In the genomic region with DNA sequence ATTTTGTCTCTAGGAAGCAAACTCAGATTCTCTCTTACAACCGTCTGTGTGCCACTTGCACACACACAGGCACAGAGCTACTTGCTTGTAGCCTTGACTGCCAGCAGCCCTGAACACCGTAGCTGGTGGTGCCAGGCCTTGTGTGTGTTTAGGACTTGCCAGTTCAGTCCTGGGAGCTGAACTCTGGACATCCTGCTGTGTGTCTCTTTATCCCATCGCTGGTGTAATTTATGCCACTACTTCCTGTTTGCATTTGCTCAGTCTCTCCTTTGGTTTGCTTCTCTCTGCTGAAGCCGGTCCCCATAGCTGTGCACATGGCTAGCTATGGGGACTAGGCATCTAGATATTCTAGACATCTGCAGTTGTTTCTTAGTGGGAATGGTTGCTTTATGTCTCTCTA, we compare ENCODE assay signal across 9 cellular contexts. TPM values are rescaled to one million over a fixed set of nuclear protein-coding genes. Genes with fewer than 3 reads are reported as not detected.
DNase-seq lines count a peak whose midpoint lies in the region; ATAC-seq, FAIRE-seq and TF ChIP-seq lines count a peak whose summit lies in the region.
"Had no signal": no experiment of that assay in that cellular context is flagged by ENCODE, and none has a peak within 500 bp of the region (broad histone marks: within the 10 kb centered on the region; RNA-seq: fewer than 3 reads in every experiment).

No MANE protein-coding gene starts in this region.

- peak overlapping the region; percentile 21 to 80 (median 65) for H3K4me2 ChIP-seq in BLaER1 treated with 17β-estradiol and CSF1 and Interleukin-3, amounts not matched to agents 10 nM and 100 nM

- no peak overlapping the region for H3K4me3 ChIP-seq in BLaER1 treated with 17β-estradiol and CSF1 and Interleukin-3, amounts not matched to agents 10 nM and 100 nM
- no peak overlapping the region for H3K4me3 ChIP-seq in LNCaP clone FGC (ENCODE audit: low read depth, low read length)

- H3K27me3 ChIP-seq in BLaER1 treated with 17β-estradiol and CSF1 and Interleukin-3, amounts not matched to agents 10 nM and 100 nM, result no peaks in the 10 kb centered on the region

- peak; percentile 85 for DNase-seq in LNCaP clone FGC (ENCODE audit: low read depth)
- DNase-seq in WTC11 (ENCODE audit: low spot score), result no peak
- no peak for DNase-seq in memory B cell (ENCODE audit: low spot score in 2 of 2)
- no peak for DNase-seq in RCC 7860 (ENCODE audit: low spot score)
- DNase-seq in cerebellum (ENCODE audit: low spot score), result no peak
- DNase-seq in hepatic stellate cell (ENCODE audit: low spot score), result no peak
- DNase-seq in GOT3 (lab: John Stamatoyannopoulos, UW), result no peak

- peak overlapping the region in 9 of 11 experiments; percentile 7 to 57 (median 44); a peak in 16 of 22 replicates for H3K9ac ChIP-seq in BLaER1 treated with 17β-estradiol and CSF1 and Interleukin-3, amounts not matched to agents 10 nM and 100 nM

- POLR2A ChIA-PET in WTC11 (lab: Charles Lee), result interaction anchor here (0.9 kb wide), 1 partner anchor 55 kb away, joined by 3 read pairs; a partner anchor contains a TSS

- H3K36me3 Mint-ChIP-seq in WTC11 (0 out of 2 replicates have a peak, but pooled peaks cover 3% of the 10 kb centered on the region), memory B cell (peaks cover 20% of the 10 kb centered on the region)

- H3K4me1 Mint-ChIP-seq in WTC11 (peaks cover 39% of the 10 kb centered on the region), memory B cell (peaks cover 28% of the 10 kb centered on the region)

- ATAC-seq in WTC11 (no peak), memory B cell (ENCODE audit: low read depth) (no peak)

- H3K27ac Mint-ChIP-seq in WTC11 (peak overlapping the region; percentile 35), memory B cell (peak overlapping the region; percentile 7)

- peak overlapping the region in 10 of 11 experiments; percentile 10 to 71 (median 57); a peak in 19 of 22 replicates for H3K27ac ChIP-seq in BLaER1 treated with 17β-estradiol and CSF1 and Interleukin-3, amounts not matched to agents 10 nM and 100 nM

- no peaks in the 10 kb centered on the region for H3K9me3 ChIP-seq in BLaER1 treated with 17β-estradiol and CSF1 and Interleukin-3, amounts not matched to agents 10 nM and 100 nM (replicated peaks in 1 of 11)

- peaks cover 26 to 73% (median 53%) of the 10 kb centered on the region in 11 experiments for H3K36me3 ChIP-seq in BLaER1 treated with 17β-estradiol and CSF1 and Interleukin-3, amounts not matched to agents 10 nM and 100 nM

- H4K20me1 ChIP-seq in BLaER1 treated with 17β-estradiol and CSF1 and Interleukin-3, amounts not matched to agents 10 nM and 100 nM, result peaks cover 6 to 99% (median 54%) of the 10 kb centered on the region in 11 experiments; a peak in 18 of 22 replicates

- FAIRE-seq in RCC 7860 (lab: Jason Lieb, UNC), result no peak
- FAIRE-seq: HTR-8/SVneo had no signal

- H3K4me1 ChIP-seq in BLaER1 treated with 17β-estradiol and CSF1 and Interleukin-3, amounts not matched to agents 10 nM and 100 nM, result peaks cover 42 to 93% (median 74%) of the 10 kb centered on the region in 10 experiments

- H3K4me3 Mint-ChIP-seq in WTC11 (no peak overlapping the region), memory B cell (no peak overlapping the region)

- TF ChIP-seq CTCF in LNCaP clone FGC (IDR thresholded peaks at IDR 0.05; ENCODE audit: control insufficient read depth, extremely low read depth, insufficient read depth) (no peak), WTC11 (IDR thresholded peaks at IDR 0.05) (no peak)

- H3K9me3 Mint-ChIP-seq in WTC11, result no peaks in the 10 kb centered on the region
- H3K9me3 Mint-ChIP-seq in memory B cell, result no peaks in the 10 kb centered on the region

- CTCF ChIA-PET in WTC11 (lab: Charles Lee), result interaction anchor here (1.2 to 2.1 kb wide), 3 partner anchors 20 to 480 kb away, joined by 3 to 7 read pairs (median 4); a partner anchor contains a TSS

- no peaks in the 10 kb centered on the region for H3K27me3 Mint-ChIP-seq in WTC11 (ENCODE audit: low read depth)
- no peaks in the 10 kb centered on the region for H3K27me3 Mint-ChIP-seq in memory B cell

TF ChIP-seq in WTC11, 78 proteins besides CTCF, POLR2A, EP300 and RAD21:
- TF ChIP-seq ZNF671 (CRISPR knock-in tag; IDR thresholded peaks at IDR 0.05), result no peak
- TF ChIP-seq EMX1 (CRISPR knock-in tag; IDR thresholded peaks at IDR 0.05), result no peak
- no peak for TF ChIP-seq SMAD3 (CRISPR knock-in tag; IDR thresholded peaks at IDR 0.05; ENCODE audit: borderline replicate concordance)
- TF ChIP-seq, protein P1, sequence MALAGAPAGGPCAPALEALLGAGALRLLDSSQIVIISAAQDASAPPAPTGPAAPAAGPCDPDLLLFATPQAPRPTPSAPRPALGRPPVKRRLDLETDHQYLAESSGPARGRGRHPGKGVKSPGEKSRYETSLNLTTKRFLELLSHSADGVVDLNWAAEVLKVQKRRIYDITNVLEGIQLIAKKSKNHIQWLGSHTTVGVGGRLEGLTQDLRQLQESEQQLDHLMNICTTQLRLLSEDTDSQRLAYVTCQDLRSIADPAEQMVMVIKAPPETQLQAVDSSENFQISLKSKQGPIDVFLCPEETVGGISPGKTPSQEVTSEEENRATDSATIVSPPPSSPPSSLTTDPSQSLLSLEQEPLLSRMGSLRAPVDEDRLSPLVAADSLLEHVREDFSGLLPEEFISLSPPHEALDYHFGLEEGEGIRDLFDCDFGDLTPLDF (CRISPR knock-in tag; IDR thresholded peaks at IDR 0.05), result no peak
- TF ChIP-seq KAT7 (CRISPR knock-in tag; IDR thresholded peaks at IDR 0.05; ENCODE audit: borderline replicate concordance), result no peak
- TF ChIP-seq, protein P2, sequence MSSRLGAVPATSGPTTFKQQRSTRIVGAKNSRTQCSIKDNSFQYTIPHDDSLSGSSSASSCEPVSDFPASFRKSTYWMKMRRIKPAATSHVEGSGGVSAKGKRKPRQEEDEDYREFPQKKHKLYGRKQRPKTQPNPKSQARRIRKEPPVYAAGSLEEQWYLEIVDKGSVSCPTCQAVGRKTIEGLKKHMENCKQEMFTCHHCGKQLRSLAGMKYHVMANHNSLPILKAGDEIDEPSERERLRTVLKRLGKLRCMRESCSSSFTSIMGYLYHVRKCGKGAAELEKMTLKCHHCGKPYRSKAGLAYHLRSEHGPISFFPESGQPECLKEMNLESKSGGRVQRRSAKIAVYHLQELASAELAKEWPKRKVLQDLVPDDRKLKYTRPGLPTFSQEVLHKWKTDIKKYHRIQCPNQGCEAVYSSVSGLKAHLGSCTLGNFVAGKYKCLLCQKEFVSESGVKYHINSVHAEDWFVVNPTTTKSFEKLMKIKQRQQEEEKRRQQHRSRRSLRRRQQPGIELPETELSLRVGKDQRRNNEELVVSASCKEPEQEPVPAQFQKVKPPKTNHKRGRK (CRISPR knock-in tag; IDR thresholded peaks at IDR 0.05; ENCODE audit: borderline replicate concordance), result no peak
- no peak for TF ChIP-seq ZBTB21 (CRISPR knock-in tag; IDR thresholded peaks at IDR 0.05; ENCODE audit: borderline replicate concordance)
- TF ChIP-seq PRRX2 (CRISPR knock-in tag; IDR thresholded peaks at IDR 0.05), result no peak
- no peak for TF ChIP-seq ZNF317 (CRISPR knock-in tag; IDR thresholded peaks at IDR 0.05; ENCODE audit: borderline replicate concordance, low read depth)
- TF ChIP-seq, protein P3, sequence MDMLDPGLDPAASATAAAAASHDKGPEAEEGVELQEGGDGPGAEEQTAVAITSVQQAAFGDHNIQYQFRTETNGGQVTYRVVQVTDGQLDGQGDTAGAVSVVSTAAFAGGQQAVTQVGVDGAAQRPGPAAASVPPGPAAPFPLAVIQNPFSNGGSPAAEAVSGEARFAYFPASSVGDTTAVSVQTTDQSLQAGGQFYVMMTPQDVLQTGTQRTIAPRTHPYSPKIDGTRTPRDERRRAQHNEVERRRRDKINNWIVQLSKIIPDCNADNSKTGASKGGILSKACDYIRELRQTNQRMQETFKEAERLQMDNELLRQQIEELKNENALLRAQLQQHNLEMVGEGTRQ (CRISPR knock-in tag; IDR thresholded peaks at IDR 0.05), result no peak
- no peak for TF ChIP-seq CREM (CRISPR knock-in tag; IDR thresholded peaks at IDR 0.05)
- TF ChIP-seq, protein P4, sequence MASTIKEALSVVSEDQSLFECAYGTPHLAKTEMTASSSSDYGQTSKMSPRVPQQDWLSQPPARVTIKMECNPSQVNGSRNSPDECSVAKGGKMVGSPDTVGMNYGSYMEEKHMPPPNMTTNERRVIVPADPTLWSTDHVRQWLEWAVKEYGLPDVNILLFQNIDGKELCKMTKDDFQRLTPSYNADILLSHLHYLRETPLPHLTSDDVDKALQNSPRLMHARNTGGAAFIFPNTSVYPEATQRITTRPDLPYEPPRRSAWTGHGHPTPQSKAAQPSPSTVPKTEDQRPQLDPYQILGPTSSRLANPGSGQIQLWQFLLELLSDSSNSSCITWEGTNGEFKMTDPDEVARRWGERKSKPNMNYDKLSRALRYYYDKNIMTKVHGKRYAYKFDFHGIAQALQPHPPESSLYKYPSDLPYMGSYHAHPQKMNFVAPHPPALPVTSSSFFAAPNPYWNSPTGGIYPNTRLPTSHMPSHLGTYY (CRISPR knock-in tag; IDR thresholded peaks at IDR 0.05), result no peak

RNA-seq across cellular contexts. Expression of a gene that starts 24.0 kb away (rescaled TPM):
- total RNA-seq in WTC11 (2021) (50.8 to 57.4 TPM (median 51.4 TPM) in 3 replicates), cerebellum (12.5 TPM)

RNA-seq across cellular contexts. Expression of a gene that starts 49.7 kb away (rescaled TPM):
- total RNA-seq in WTC11 (2021), result 93.8 to 108 TPM (median 106 TPM) in 3 replicates
- total RNA-seq in cerebellum, result 12.2 TPM

RNA-seq across cellular contexts. Expression of a gene that starts 54.0 kb away (rescaled TPM):
- total RNA-seq in WTC11 (2021) (77.4 to 98.3 TPM (median 92.0 TPM) in 3 replicates), cerebellum (15.5 TPM)
